Comparison of ENCODE assay signal across 12 cellular contexts in the genomic region with DNA sequence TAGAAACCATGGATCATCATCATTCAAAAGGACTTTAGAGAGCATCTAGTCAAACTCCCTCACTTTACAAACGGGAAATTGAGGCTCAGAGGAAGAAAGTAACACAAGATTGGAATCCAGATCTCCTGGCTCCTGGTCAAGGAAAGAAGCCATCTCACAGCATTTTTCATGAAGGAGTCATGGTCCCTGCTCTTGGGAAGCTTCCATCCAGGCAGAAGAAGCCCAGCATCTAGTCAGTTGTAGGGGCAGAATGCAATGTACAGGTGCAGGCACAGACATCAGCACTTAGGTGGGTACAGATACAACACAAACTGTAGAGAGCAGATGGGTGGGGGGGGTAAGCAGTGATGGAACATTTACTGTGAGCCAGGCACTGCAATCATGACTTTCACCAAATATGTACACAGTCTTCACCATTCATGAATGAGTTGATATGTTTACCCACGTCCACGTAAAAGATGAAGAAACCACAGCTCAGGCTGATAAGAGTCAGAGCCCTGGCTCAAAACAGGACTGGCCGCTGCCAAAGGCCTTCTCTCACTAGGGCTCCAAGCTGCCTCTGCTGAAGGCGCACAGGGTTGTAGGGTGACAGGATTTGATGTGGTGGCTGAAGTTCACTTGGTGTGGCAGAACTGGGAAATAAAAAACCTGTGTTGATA. TPM values are rescaled to one million over a fixed set of nuclear protein-coding genes. Genes with fewer than 3 reads are reported as not detected.
A peak's percentile ranks its signal among the peaks of the same experiment; 100 is the strongest.
DNase-seq lines count a peak whose midpoint lies in the region; ATAC-seq lines count a peak whose summit lies in the region.
"Had no signal": no experiment of that assay in that cellular context is flagged by ENCODE, and none has a peak within 500 bp of the region (broad histone marks: within the 10 kb centered on the region; RNA-seq: fewer than 3 reads in every experiment).

No MANE protein-coding gene starts in this region.

- no peak overlapping the region for H3K18ac ChIP-seq in mesendoderm (ENCODE audit: low read length)

- WGBS in mesendoderm (ENCODE audit: extremely low coverage, insufficient coverage, low lambda C conversion rate): no CpG with 5 or more reads among the region's 5 CpGs

- ATAC-seq in left cardiac atrium (peak; percentile 59 to 77), HG02885 (IDR thresholded peaks at IDR 0.05; ENCODE audit: poor library complexity, unreplicated experiment) (no peak)
- ATAC-seq: stimulated activated naive CD8-positive, alpha-beta T cell treated with anti-CD3 and anti-CD28 coated beads, Interleukin-15, amount 100 ng/mL, for 72 hours had no signal

- H3K79me1 ChIP-seq in mesendoderm (ENCODE audit: low read length): no peaks in the 10 kb centered on the region

- no peak overlapping the region for H4K8ac ChIP-seq in mesendoderm (ENCODE audit: low read depth, low read length)

- H3K9ac ChIP-seq in rectal smooth muscle tissue (ENCODE audit: low read length) (no peak overlapping the region), mesendoderm (ENCODE audit: low read length) (no peak overlapping the region)

- intact Hi-C loops in left cardiac atrium (cut with DNase I): no loop called here

- H3K4me1 ChIP-seq in rectal smooth muscle tissue (ENCODE audit: control insufficient read depth, insufficient read depth, low read length) (peaks cover 29% of the 10 kb centered on the region), mesendoderm (ENCODE audit: control insufficient read depth, low read depth, low read length) (no peaks in the 10 kb centered on the region)

- DNase-seq in EL (peak; percentile 57), NCI-H774 (lab: John Stamatoyannopoulos, UW) (peak; percentile 46), left cardiac atrium (no peak), NCI-H446 treated with DMSO at 0.1 percent for 48 hours (lab: John Stamatoyannopoulos, UW) (no peak), mesendoderm (no peak), NCI-H446 (lab: John Stamatoyannopoulos, UW) (no peak)
- DNase-seq: activated effector memory CD4-positive, alpha-beta T cell treated with Interleukin-2 at 50 U/mL for 16 hours; stimulated activated CD4-positive, alpha-beta T cell treated with anti-CD3 and anti-CD28 coated beads, Interleukin-1b, Interleukin-23, amount 100 ng/mL, for 48 hours; stimulated activated naive CD8-positive, alpha-beta T cell treated with anti-CD3 and anti-CD28 coated beads, Interleukin-15, amount 100 ng/mL, for 72 hours had no signal

- H3K4me2 ChIP-seq in mesendoderm (ENCODE audit: low read length): no peak overlapping the region

- H3K27me3 ChIP-seq in rectal smooth muscle tissue (ENCODE audit: control insufficient read depth, insufficient read depth, low read length) (no peaks in the 10 kb centered on the region), mesendoderm (ENCODE audit: insufficient read depth, low read length, poor library complexity) (no peaks in the 10 kb centered on the region)

- H2AK5ac ChIP-seq in mesendoderm (ENCODE audit: low read length): no peak overlapping the region

- H3K23ac ChIP-seq in mesendoderm (ENCODE audit: low read length): no peak overlapping the region

- H3K56ac ChIP-seq in mesendoderm (ENCODE audit: low read length): no peak overlapping the region

- no peak overlapping the region for H3K4ac ChIP-seq in mesendoderm (ENCODE audit: low read depth, low read length)

- H4K5ac ChIP-seq in mesendoderm (ENCODE audit: low read length): no peak overlapping the region

- H3K79me2 ChIP-seq in mesendoderm (ENCODE audit: control insufficient read depth, insufficient read depth, low read length): no peaks in the 10 kb centered on the region

- H2BK5ac ChIP-seq in mesendoderm (ENCODE audit: low read length): no peak overlapping the region

- H2BK15ac ChIP-seq in mesendoderm (replicated peaks; ENCODE audit: low read depth): no peak overlapping the region

- H3K36me3 ChIP-seq in rectal smooth muscle tissue (ENCODE audit: control insufficient read depth, insufficient read depth, low read length): no peaks in the 10 kb centered on the region
- H3K36me3 ChIP-seq in mesendoderm (ENCODE audit: control insufficient read depth, insufficient read depth, low read length): no peaks in the 10 kb centered on the region

- H3K27ac ChIP-seq in rectal smooth muscle tissue (ENCODE audit: low read depth, low read length) (peak overlapping the region; percentile 89), mesendoderm (ENCODE audit: low read depth, low read length) (no peak overlapping the region)

- H3K4me3 ChIP-seq in rectal smooth muscle tissue (ENCODE audit: low read length): no peak overlapping the region
- H3K4me3 ChIP-seq in mesendoderm (ENCODE audit: low read length): no peak overlapping the region

- H2BK120ac ChIP-seq in mesendoderm (ENCODE audit: low read depth, low read length): no peak overlapping the region

RNA-seq across cellular contexts. Expression of a gene that starts 44.0 kb away (rescaled TPM):
- total RNA-seq in left cardiac atrium: not detected
- 0.42 TPM for polyA plus RNA-seq in mesendoderm (2013, experiment 1 of 2)
- 0.55 TPM for polyA plus RNA-seq in mesendoderm (2013, experiment 2 of 2)
- polyA plus RNA-seq: neural cell had no signal

Comparison
In these comparisons a context has a peak if more than half of its experiments do, and no peak if none do; other contexts are left out.
1. DNase-seq: peak in EL (single experiment) and NCI-H774 (single experiment); none in left cardiac atrium (single experiment), NCI-H446 treated with DMSO at 0.1 percent for 48 hours (single experiment), mesendoderm (single experiment) and NCI-H446 (0 of 2).